8 cellular contexts compared by ENCODE assay signal in the genomic region with DNA sequence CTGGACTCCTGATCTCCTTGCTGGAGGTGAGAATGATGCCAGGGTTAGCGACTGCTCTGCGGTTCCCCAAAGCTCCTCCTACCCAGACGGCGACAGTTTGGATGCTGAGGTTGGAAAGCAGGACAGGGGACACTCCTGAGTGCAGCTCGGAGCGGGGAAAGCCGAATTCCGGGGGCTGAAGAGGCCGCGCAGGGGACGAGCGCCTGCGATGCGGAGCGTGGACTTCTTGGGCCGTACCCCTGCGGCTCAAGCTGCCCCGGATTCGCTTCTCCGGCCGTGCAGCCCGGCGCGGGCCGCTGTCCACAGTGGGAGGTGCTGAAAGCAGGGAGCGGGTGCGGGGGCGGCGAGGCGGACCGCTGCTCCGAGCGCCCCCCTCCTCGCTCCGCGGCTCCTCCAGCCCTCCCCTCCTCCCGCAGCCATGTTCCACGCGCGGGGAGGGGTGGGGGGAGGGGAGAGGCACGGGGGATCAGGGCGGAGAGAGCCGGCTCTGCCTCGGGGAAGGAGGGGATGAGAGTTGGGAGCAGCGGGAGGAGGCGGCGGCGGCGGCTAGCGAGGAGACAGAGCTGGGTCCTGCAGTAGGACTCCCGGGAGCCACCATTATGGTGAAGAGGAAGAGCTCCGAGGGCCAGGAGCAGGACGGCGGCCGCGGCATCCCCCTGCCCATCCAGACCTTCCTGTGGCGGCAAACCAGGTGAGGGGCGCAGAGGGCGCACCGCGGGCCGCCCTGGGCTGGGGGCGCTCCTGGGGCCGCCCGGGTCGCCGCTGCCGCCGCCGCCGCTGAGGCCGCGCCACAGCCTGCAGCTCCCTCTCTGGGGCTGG. TPM values are rescaled to one million over a fixed set of nuclear protein-coding genes. Genes with fewer than 3 reads are reported as not detected.
A peak's percentile ranks its signal among the peaks of the same experiment; 100 is the strongest.
DNase-seq lines count a peak whose midpoint lies in the region; ATAC-seq and TF ChIP-seq lines count a peak whose summit lies in the region.

A gene with protein sequence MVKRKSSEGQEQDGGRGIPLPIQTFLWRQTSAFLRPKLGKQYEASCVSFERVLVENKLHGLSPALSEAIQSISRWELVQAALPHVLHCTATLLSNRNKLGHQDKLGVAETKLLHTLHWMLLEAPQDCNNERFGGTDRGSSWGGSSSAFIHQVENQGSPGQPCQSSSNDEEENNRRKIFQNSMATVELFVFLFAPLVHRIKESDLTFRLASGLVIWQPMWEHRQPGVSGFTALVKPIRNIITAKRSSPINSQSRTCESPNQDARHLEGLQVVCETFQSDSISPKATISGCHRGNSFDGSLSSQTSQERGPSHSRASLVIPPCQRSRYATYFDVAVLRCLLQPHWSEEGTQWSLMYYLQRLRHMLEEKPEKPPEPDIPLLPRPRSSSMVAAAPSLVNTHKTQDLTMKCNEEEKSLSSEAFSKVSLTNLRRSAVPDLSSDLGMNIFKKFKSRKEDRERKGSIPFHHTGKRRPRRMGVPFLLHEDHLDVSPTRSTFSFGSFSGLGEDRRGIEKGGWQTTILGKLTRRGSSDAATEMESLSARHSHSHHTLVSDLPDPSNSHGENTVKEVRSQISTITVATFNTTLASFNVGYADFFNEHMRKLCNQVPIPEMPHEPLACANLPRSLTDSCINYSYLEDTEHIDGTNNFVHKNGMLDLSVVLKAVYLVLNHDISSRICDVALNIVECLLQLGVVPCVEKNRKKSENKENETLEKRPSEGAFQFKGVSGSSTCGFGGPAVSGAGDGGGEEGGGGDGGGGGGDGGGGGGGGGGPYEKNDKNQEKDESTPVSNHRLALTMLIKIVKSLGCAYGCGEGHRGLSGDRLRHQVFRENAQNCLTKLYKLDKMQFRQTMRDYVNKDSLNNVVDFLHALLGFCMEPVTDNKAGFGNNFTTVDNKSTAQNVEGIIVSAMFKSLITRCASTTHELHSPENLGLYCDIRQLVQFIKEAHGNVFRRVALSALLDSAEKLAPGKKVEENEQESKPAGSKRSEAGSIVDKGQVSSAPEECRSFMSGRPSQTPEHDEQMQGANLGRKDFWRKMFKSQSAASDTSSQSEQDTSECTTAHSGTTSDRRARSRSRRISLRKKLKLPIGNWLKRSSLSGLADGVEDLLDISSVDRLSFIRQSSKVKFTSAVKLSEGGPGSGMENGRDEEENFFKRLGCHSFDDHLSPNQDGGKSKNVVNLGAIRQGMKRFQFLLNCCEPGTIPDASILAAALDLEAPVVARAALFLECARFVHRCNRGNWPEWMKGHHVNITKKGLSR (N-terminal part only) (plus strand): TSS at position 359 of the 819 bp plus-strand sequence. CDS start 241 bp downstream, at position 600.

- CTCF ChIA-PET in activated CD8-positive, alpha-beta memory T cell treated with anti-CD3 and anti-CD28 coated beads, Interleukin-2, amount 10 ng/mL, durations not matched to agents 7 days and 5 days (lab: Charles Lee), result interaction anchor here (1.3 kb wide), 1 partner anchor 9 kb away, joined by 3 read pairs; no protein-coding TSS in a partner anchor

- H3K4me3 ChIP-seq in fibroblast of the aortic adventitia (ENCODE audit: low read depth, low read length), result peak within 1 kb of the TSS; percentile 57
- H3K4me3 ChIP-seq in upper lobe of right lung, result no peak within 1 kb of the TSS

- no peak within 1 kb of the TSS for H3K4me3 Mint-ChIP-seq in activated CD8-positive, alpha-beta memory T cell treated with anti-CD3 and anti-CD28 coated beads, Interleukin-2, amount 10 ng/mL, durations not matched to agents 7 days and 5 days

- ATAC-seq in GM18498 (IDR thresholded peaks at IDR 0.05; ENCODE audit: unreplicated experiment), result peak; percentile 80
- peak; percentile 58 for ATAC-seq in activated CD8-positive, alpha-beta memory T cell treated with anti-CD3 and anti-CD28 coated beads, Interleukin-2, amount 10 ng/mL, durations not matched to agents 7 days and 5 days
- peak; percentile 96 for ATAC-seq in upper lobe of right lung

- no peak for TF ChIP-seq CTCF in fibroblast of the aortic adventitia (IDR thresholded peaks at IDR 0.05; ENCODE audit: insufficient read depth, low read length)
- TF ChIP-seq CTCF in upper lobe of right lung (IDR thresholded peaks at IDR 0.05), result no peak

- DNase-seq in 8988T, result peak; percentile 15
- peak; percentile 38 for DNase-seq in NCI-H1105 (lab: John Stamatoyannopoulos, UW)
- peak; percentile 41 for DNase-seq in activated CD8-positive, alpha-beta memory T cell treated with anti-CD3 and anti-CD28 coated beads, Interleukin-2, amount 10 ng/mL, durations not matched to agents 7 days and 5 days
- DNase-seq in fibroblast of the aortic adventitia (ENCODE audit: low read depth), result peak; percentile 49
- DNase-seq in myocyte (ENCODE audit: low read depth), result peak; percentile 72
- DNase-seq in upper lobe of right lung, result peak; percentile 81
- DNase-seq in NOMO-1 (lab: John Stamatoyannopoulos, UW; ENCODE audit: unreplicated experiment in 2 of 2), result no peak

- H3K4me1 ChIP-seq in upper lobe of right lung, result peaks cover 4% of the 10 kb centered on the region

- H3K36me3 ChIP-seq in upper lobe of right lung, result no peaks in the 10 kb centered on the region

- no peaks in the 10 kb centered on the region for H3K9me3 ChIP-seq in upper lobe of right lung

- no peak within 1 kb of the TSS for H3K27ac Mint-ChIP-seq in activated CD8-positive, alpha-beta memory T cell treated with anti-CD3 and anti-CD28 coated beads, Interleukin-2, amount 10 ng/mL, durations not matched to agents 7 days and 5 days

- no peak within 1 kb of the TSS for H3K27ac ChIP-seq in upper lobe of right lung

- no peaks in the 10 kb centered on the region for H3K4me1 Mint-ChIP-seq in activated CD8-positive, alpha-beta memory T cell treated with anti-CD3 and anti-CD28 coated beads, Interleukin-2, amount 10 ng/mL, durations not matched to agents 7 days and 5 days

- H3K27me3 ChIP-seq in upper lobe of right lung, result peaks cover 24% of the 10 kb centered on the region

- intact Hi-C loops in upper lobe of right lung (cut with DNase I), result no loop called here

- no peaks in the 10 kb centered on the region for H3K9me3 Mint-ChIP-seq in activated CD8-positive, alpha-beta memory T cell treated with anti-CD3 and anti-CD28 coated beads, Interleukin-2, amount 10 ng/mL, durations not matched to agents 7 days and 5 days (ENCODE audit: low read depth)

- H3K27me3 Mint-ChIP-seq in activated CD8-positive, alpha-beta memory T cell treated with anti-CD3 and anti-CD28 coated beads, Interleukin-2, amount 10 ng/mL, durations not matched to agents 7 days and 5 days, result peaks cover 21% of the 10 kb centered on the region

- H3K36me3 Mint-ChIP-seq in activated CD8-positive, alpha-beta memory T cell treated with anti-CD3 and anti-CD28 coated beads, Interleukin-2, amount 10 ng/mL, durations not matched to agents 7 days and 5 days, result no peaks in the 10 kb centered on the region

RNA-seq across cellular contexts. Expression of the gene that starts here (rescaled TPM):
- total RNA-seq in activated CD8-positive, alpha-beta memory T cell treated with anti-CD3 and anti-CD28 coated beads, Interleukin-2, amount 10 ng/mL, durations not matched to agents 7 days and 5 days, result not detected
- total RNA-seq in fibroblast of the aortic adventitia (ENCODE audit: low replicate concordance), result not detected in 2 replicates
- total RNA-seq in myocyte, result not detected in 2 replicates
- polyA plus RNA-seq in myocyte (2012), result not detected
- total RNA-seq in upper lobe of right lung, result not detected

Comparison
In these comparisons a context has a peak if more than half of its experiments do, and no peak if none do; other contexts are left out.
1. Peak in DNase-seq and ATAC-seq in activated CD8-positive, alpha-beta memory T cell treated with anti-CD3 and anti-CD28 coated beads, Interleukin-2, amount 10 ng/mL, durations not matched to agents 7 days and 5 days; RNA of the gene not detected or under 1 TPM.
2. Peak in DNase-seq and H3K4me3 ChIP-seq in fibroblast of the aortic adventitia; RNA of the gene not detected or under 1 TPM.
3. Peak in DNase-seq in myocyte; RNA of the gene not detected or under 1 TPM.
4. Peak in DNase-seq and ATAC-seq in upper lobe of right lung; RNA of the gene not detected or under 1 TPM.
5. DNase-seq: peak in 8988T (single experiment) and NCI-H1105 (single experiment); none in NOMO-1 (0 of 2).
6. Peak in every context shown above with its lines, with median percentiles within 50 percentile points of each other: ATAC-seq.